Comparison of ENCODE assay signal across 8 cellular contexts in genomic region chr14:44961730-44962572, GRCh38. TPM values are rescaled to one million over a fixed set of nuclear protein-coding genes. Genes with fewer than 3 reads are reported as not detected.
DNase-seq lines count a peak whose midpoint lies in the region; ATAC-seq and TF ChIP-seq lines count a peak whose summit lies in the region.

Gene KLHL28 (minus strand): TSS chr14:44961947. CDS start chr14:44945928, 16,019 bp downstream.
A gene with protein sequence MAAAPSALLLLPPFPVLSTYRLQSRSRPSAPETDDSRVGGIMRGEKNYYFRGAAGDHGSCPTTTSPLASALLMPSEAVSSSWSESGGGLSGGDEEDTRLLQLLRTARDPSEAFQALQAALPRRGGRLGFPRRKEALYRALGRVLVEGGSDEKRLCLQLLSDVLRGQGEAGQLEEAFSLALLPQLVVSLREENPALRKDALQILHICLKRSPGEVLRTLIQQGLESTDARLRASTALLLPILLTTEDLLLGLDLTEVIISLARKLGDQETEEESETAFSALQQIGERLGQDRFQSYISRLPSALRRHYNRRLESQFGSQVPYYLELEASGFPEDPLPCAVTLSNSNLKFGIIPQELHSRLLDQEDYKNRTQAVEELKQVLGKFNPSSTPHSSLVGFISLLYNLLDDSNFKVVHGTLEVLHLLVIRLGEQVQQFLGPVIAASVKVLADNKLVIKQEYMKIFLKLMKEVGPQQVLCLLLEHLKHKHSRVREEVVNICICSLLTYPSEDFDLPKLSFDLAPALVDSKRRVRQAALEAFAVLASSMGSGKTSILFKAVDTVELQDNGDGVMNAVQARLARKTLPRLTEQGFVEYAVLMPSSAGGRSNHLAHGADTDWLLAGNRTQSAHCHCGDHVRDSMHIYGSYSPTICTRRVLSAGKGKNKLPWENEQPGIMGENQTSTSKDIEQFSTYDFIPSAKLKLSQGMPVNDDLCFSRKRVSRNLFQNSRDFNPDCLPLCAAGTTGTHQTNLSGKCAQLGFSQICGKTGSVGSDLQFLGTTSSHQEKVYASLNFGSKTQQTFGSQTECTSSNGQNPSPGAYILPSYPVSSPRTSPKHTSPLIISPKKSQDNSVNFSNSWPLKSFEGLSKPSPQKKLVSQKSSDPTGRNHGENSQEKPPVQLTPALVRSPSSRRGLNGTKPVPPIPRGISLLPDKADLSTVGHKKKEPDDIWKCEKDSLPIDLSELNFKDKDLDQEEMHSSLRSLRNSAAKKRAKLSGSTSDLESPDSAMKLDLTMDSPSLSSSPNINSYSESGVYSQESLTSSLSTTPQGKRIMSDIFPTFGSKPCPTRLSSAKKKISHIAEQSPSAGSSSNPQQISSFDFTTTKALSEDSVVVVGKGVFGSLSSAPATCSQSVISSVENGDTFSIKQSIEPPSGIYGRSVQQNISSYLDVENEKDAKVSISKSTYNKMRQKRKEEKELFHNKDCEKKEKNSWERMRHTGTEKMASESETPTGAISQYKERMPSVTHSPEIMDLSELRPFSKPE (N-terminal part only) (plus strand): TSS chr14:44962190. CDS start chr14:44962422, 232 bp downstream.

- peak; percentile 92 for TF ChIP-seq POLR2A in GM18951 (IDR thresholded peaks at IDR 0.05; ENCODE audit: extremely low read depth, insufficient read depth, insufficient read length)

- CTCF ChIA-PET in WTC11 (lab: Charles Lee) = interaction anchor here (0.5 to 2.2 kb wide), 6 partner anchors 18 to 291 kb away, joined by 3 to 16 read pairs (median 3); partner anchors contain the start of gene MIS18BP1

- peaks cover 38% of the 10 kb centered on the region for H3K4me1 Mint-ChIP-seq in WTC11

- H3K9me3 Mint-ChIP-seq in WTC11 = no peaks in the 10 kb centered on the region

- H3K27me3 Mint-ChIP-seq in WTC11 (ENCODE audit: low read depth) = no peaks in the 10 kb centered on the region

- no peak within 1 kb of the TSS for H3K4me3 Mint-ChIP-seq in WTC11

- H3K36me3 Mint-ChIP-seq in WTC11 = no peaks in the 10 kb centered on the region

- no peak for TF ChIP-seq CTCF in WTC11 (IDR thresholded peaks at IDR 0.05)

- H3K27ac Mint-ChIP-seq in WTC11 = no peak within 1 kb of the TSS; the same call in 1 of the 2 replicates

- peak; percentile 94 for DNase-seq in AG08396 (ENCODE audit: low spot score)
- DNase-seq in NCI-H2227 treated with DMSO at 0.1 percent for 48 hours (lab: John Stamatoyannopoulos, UW) = peak; percentile 98
- DNase-seq in WTC11 (ENCODE audit: low spot score) = peak; percentile 95
- DNase-seq in central memory CD4-positive, alpha-beta T cell = peak; percentile 98
- peak; percentile 100 for DNase-seq in iris pigment epithelial cell (ENCODE audit: low read depth)
- peak; percentile 90 to 91 for DNase-seq in stimulated activated CD4-positive, alpha-beta T cell treated with anti-CD3 and anti-CD28 coated beads, Interleukin-12 subunit alpha, Interleukin-12 subunit beta, amount 100 ng/mL, for 24 hours (ENCODE audit: low read depth in 2 of 2)

- POLR2A ChIA-PET in WTC11 (lab: Charles Lee) = interaction anchor here (0.5 to 1.7 kb wide), 9 partner anchors 15 to 174 kb away, joined by 3 to 7 read pairs (median 3); partner anchors contain the start of gene PRPF39

- ATAC-seq in HG03175 (IDR thresholded peaks at IDR 0.05; ENCODE audit: unreplicated experiment) (peak; percentile 89), WTC11 (peak; percentile 94)

- in situ Hi-C loops in GM18951 (cut with MboI; ENCODE audit: low sequenced_read_pairs, unreplicated experiment) = no loop called here

TF ChIP-seq in WTC11, 78 proteins besides CTCF, POLR2A, EP300 and RAD21 (continues in another document):
- TF ChIP-seq NFE2L1 (CRISPR knock-in tag; IDR thresholded peaks at IDR 0.05) = no peak
- TF ChIP-seq JAZF1 (CRISPR knock-in tag; IDR thresholded peaks at IDR 0.05) = no peak
- TF ChIP-seq CBFB (CRISPR knock-in tag; IDR thresholded peaks at IDR 0.05; ENCODE audit: low read depth) = no peak
- peak; percentile 59; the same call in 1 of the 2 replicates for TF ChIP-seq ZBTB21 (CRISPR knock-in tag; IDR thresholded peaks at IDR 0.05; ENCODE audit: borderline replicate concordance)
- TF ChIP-seq TEAD4 (CRISPR knock-in tag; IDR thresholded peaks at IDR 0.05) = no peak
- TF ChIP-seq FOXP1 (CRISPR knock-in tag; IDR thresholded peaks at IDR 0.05; ENCODE audit: borderline replicate concordance) = peak; percentile 54
- peak; percentile 76 for TF ChIP-seq SP1 (CRISPR knock-in tag; conservative IDR thresholded peaks at IDR 0.05)
- TF ChIP-seq ZNF138 (CRISPR knock-in tag; conservative IDR thresholded peaks at IDR 0.05) = no peak; the same call in 1 of the 2 replicates
- TF ChIP-seq USF1 (CRISPR knock-in tag; IDR thresholded peaks at IDR 0.05) = peak; percentile 98
- TF ChIP-seq NFYB (CRISPR knock-in tag; conservative IDR thresholded peaks at IDR 0.05; ENCODE audit: low read depth) = 0 out of 2 replicates have a peak, but pooled peaks have one; percentile 13
- TF ChIP-seq RORB (CRISPR knock-in tag; IDR thresholded peaks at IDR 0.05) = no peak
- TF ChIP-seq NR3C1 (CRISPR knock-in tag; conservative IDR thresholded peaks at IDR 0.05; ENCODE audit: low read depth) = no peak
- TF ChIP-seq, protein P1, sequence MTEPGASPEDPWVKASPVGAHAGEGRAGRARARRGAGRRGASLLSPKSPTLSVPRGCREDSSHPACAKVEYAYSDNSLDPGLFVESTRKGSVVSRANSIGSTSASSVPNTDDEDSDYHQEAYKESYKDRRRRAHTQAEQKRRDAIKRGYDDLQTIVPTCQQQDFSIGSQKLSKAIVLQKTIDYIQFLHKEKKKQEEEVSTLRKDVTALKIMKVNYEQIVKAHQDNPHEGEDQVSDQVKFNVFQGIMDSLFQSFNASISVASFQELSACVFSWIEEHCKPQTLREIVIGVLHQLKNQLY (CRISPR knock-in tag; IDR thresholded peaks at IDR 0.05) = no peak
- TF ChIP-seq GABPB1 (CRISPR knock-in tag; IDR thresholded peaks at IDR 0.05) = peak; percentile 88
- TF ChIP-seq, protein P2, sequence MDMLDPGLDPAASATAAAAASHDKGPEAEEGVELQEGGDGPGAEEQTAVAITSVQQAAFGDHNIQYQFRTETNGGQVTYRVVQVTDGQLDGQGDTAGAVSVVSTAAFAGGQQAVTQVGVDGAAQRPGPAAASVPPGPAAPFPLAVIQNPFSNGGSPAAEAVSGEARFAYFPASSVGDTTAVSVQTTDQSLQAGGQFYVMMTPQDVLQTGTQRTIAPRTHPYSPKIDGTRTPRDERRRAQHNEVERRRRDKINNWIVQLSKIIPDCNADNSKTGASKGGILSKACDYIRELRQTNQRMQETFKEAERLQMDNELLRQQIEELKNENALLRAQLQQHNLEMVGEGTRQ (CRISPR knock-in tag; IDR thresholded peaks at IDR 0.05) = peak; percentile 99
- 0 out of 2 replicates have a peak, but pooled peaks have one; percentile 2 for TF ChIP-seq TEAD1 (CRISPR knock-in tag; IDR thresholded peaks at IDR 0.05)
- TF ChIP-seq E2F5 (CRISPR knock-in tag; IDR thresholded peaks at IDR 0.05) = 0 out of 2 replicates have a peak, but pooled peaks have one; percentile 45
- TF ChIP-seq AR (CRISPR knock-in tag; IDR thresholded peaks at IDR 0.05) = no peak

RNA-seq across cellular contexts. Expression of gene KLHL28, which starts in this region (rescaled TPM):
- 8.7 to 9.8 TPM (median 9.0 TPM) in 3 replicates for total RNA-seq in WTC11 (2021)

RNA-seq across cellular contexts. Expression of the second gene that starts in this region (rescaled TPM):
- 6.4 to 6.9 TPM (median 6.6 TPM) in 3 replicates for total RNA-seq in WTC11 (2021)

Comparison
In these comparisons a context has a peak if more than half of its experiments do, and no peak if none do; other contexts are left out.
1. Peak in every context shown above with its lines: DNase-seq and ATAC-seq.